Comparison of ENCODE assay signal across 8 cellular contexts in the genomic region with DNA sequence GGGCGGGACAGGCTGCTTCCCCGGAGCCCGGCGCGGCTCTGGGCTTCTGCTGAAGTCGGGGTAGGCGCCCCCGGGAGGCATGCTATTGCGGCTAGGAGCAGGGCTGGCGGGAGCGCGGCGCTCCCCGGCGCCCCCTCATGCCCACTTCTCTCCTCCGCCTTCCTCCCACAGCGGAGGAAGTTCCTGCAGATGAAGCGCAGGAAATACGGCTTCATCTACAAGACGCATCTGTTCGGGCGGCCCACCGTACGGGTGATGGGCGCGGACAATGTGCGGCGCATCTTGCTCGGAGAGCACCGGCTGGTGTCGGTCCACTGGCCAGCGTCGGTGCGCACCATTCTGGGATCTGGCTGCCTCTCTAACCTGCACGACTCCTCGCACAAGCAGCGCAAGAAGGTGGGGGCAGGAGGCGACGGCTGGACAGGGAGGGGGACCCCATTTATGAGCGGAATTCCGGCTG. TPM values are rescaled to one million over a fixed set of nuclear protein-coding genes. Genes with fewer than 3 reads are reported as not detected.
DNase-seq lines count a peak whose midpoint lies in the region; ATAC-seq and TF ChIP-seq lines count a peak whose summit lies in the region.

No MANE protein-coding gene starts in this region.

- H3K9me3 ChIP-seq in iPS-18c (ENCODE audit: control insufficient read depth, insufficient read depth, low read length) = peaks cover 3% of the 10 kb centered on the region

- ATAC-seq in stimulated activated naive CD8-positive, alpha-beta T cell treated with anti-CD3 and anti-CD28 coated beads, Interleukin-15, Interleukin-2, amounts not matched to agents 100 U/mL and 50 U/mL, for 24 hours = no peak
- ATAC-seq in HG03565 (IDR thresholded peaks at IDR 0.05; ENCODE audit: unreplicated experiment) = no peak
- no peak for ATAC-seq in GM19023 (IDR thresholded peaks at IDR 0.05; ENCODE audit: unreplicated experiment)

- DNase-seq in stimulated activated naive CD8-positive, alpha-beta T cell treated with anti-CD3 and anti-CD28 coated beads, Interleukin-15, Interleukin-2, amounts not matched to agents 100 U/mL and 50 U/mL, for 24 hours = no peak
- no peak for DNase-seq in T-helper 2 cell treated with Interferon-gamma antibody and Interleukin-4, amounts not matched to agents 5 μg/mL and 100 μg/mL, for 36 hours (ENCODE audit: low spot score)
- no peak for DNase-seq in type B pancreatic cell (ENCODE audit: extremely low spot score, unreplicated experiment)
- DNase-seq in DMS79 (lab: John Stamatoyannopoulos, UW) = no peak

- H3K27me3 Mint-ChIP-seq in stimulated activated naive CD8-positive, alpha-beta T cell treated with anti-CD3 and anti-CD28 coated beads, Interleukin-15, Interleukin-2, amounts not matched to agents 100 ng/mL and 50 ng/mL, for 24 hours = peaks cover 76% of the 10 kb centered on the region
- peaks cover 77% of the 10 kb centered on the region for H3K27me3 Mint-ChIP-seq in T-helper 2 cell treated with Interferon-gamma antibody and Interleukin-4, amounts not matched to agents 5 μg/mL and 100 μg/mL, for 36 hours (ENCODE audit: low read depth)
- H3K27me3 Mint-ChIP-seq in type B pancreatic cell = peaks cover 91% of the 10 kb centered on the region

- no peak overlapping the region for H3K27ac Mint-ChIP-seq in stimulated activated naive CD8-positive, alpha-beta T cell treated with anti-CD3 and anti-CD28 coated beads, Interleukin-15, Interleukin-2, amounts not matched to agents 100 ng/mL and 50 ng/mL, for 24 hours
- H3K27ac Mint-ChIP-seq in T-helper 2 cell treated with Interferon-gamma antibody and Interleukin-4, amounts not matched to agents 5 μg/mL and 100 μg/mL, for 36 hours = no peak overlapping the region
- H3K27ac Mint-ChIP-seq in type B pancreatic cell = no peak overlapping the region

- peak overlapping the region; percentile 80 for H3K4me3 ChIP-seq in iPS-18c (ENCODE audit: insufficient read depth, low read depth, low read length)

- H3K9me3 Mint-ChIP-seq in stimulated activated naive CD8-positive, alpha-beta T cell treated with anti-CD3 and anti-CD28 coated beads, Interleukin-15, Interleukin-2, amounts not matched to agents 100 ng/mL and 50 ng/mL, for 24 hours = no peaks in the 10 kb centered on the region
- H3K9me3 Mint-ChIP-seq in T-helper 2 cell treated with Interferon-gamma antibody and Interleukin-4, amounts not matched to agents 5 μg/mL and 100 μg/mL, for 36 hours = no peaks in the 10 kb centered on the region
- no peaks in the 10 kb centered on the region for H3K9me3 Mint-ChIP-seq in type B pancreatic cell

- peak overlapping the region; percentile 70 for H3K4me3 Mint-ChIP-seq in stimulated activated naive CD8-positive, alpha-beta T cell treated with anti-CD3 and anti-CD28 coated beads, Interleukin-15, Interleukin-2, amounts not matched to agents 100 ng/mL and 50 ng/mL, for 24 hours
- H3K4me3 Mint-ChIP-seq in T-helper 2 cell treated with Interferon-gamma antibody and Interleukin-4, amounts not matched to agents 5 μg/mL and 100 μg/mL, for 36 hours = peak overlapping the region; percentile 79
- peak overlapping the region; percentile 84 for H3K4me3 Mint-ChIP-seq in type B pancreatic cell

- TF ChIP-seq CTCF in type B pancreatic cell (conservative IDR thresholded peaks at IDR 0.05) = peak; percentile 35

- peaks cover 26% of the 10 kb centered on the region for H3K4me1 Mint-ChIP-seq in stimulated activated naive CD8-positive, alpha-beta T cell treated with anti-CD3 and anti-CD28 coated beads, Interleukin-15, Interleukin-2, amounts not matched to agents 100 ng/mL and 50 ng/mL, for 24 hours (ENCODE audit: low read depth)
- peaks cover 16% of the 10 kb centered on the region for H3K4me1 Mint-ChIP-seq in T-helper 2 cell treated with Interferon-gamma antibody and Interleukin-4, amounts not matched to agents 5 μg/mL and 100 μg/mL, for 36 hours (ENCODE audit: low read depth)
- H3K4me1 Mint-ChIP-seq in type B pancreatic cell (ENCODE audit: unreplicated experiment) = peaks cover 26% of the 10 kb centered on the region

- H3K36me3 Mint-ChIP-seq in stimulated activated naive CD8-positive, alpha-beta T cell treated with anti-CD3 and anti-CD28 coated beads, Interleukin-15, Interleukin-2, amounts not matched to agents 100 ng/mL and 50 ng/mL, for 24 hours (ENCODE audit: low read depth) = no peaks in the 10 kb centered on the region
- peaks cover 3% of the 10 kb centered on the region for H3K36me3 Mint-ChIP-seq in T-helper 2 cell treated with Interferon-gamma antibody and Interleukin-4, amounts not matched to agents 5 μg/mL and 100 μg/mL, for 36 hours (ENCODE audit: low read depth)
- H3K36me3 Mint-ChIP-seq in type B pancreatic cell = no peaks in the 10 kb centered on the region

RNA-seq across cellular contexts. Expression of a gene that starts 0.5 kb away (rescaled TPM):
- 1.1 and 4.2 TPM in 2 replicates for total RNA-seq in type B pancreatic cell (ENCODE audit: low replicate concordance)

RNA-seq across cellular contexts. Expression of a gene that starts 13.6 kb away (rescaled TPM):
- not detected in 2 replicates for total RNA-seq in type B pancreatic cell (ENCODE audit: low replicate concordance)
